ENCODE assay signal across 23 cellular contexts in genomic region chr5:168006473-168007130, GRCh38.
A peak's percentile ranks its signal among the peaks of the same experiment; 100 is the strongest.
DNase-seq lines count a peak whose midpoint lies in the region; ATAC-seq, FAIRE-seq and TF ChIP-seq lines count a peak whose summit lies in the region.
"Had no signal": no experiment of that assay in that cellular context is flagged by ENCODE, and none has a peak within 500 bp of the region (broad histone marks: within the 10 kb centered on the region; RNA-seq: fewer than 3 reads in every experiment).

No MANE protein-coding gene starts in this region.

- H3K27ac Mint-ChIP-seq in nephron = peak overlapping the region in 2 of 3 experiments; percentile 24 to 44
- H3K27ac Mint-ChIP-seq: activated T-cell treated with anti-CD3 and anti-CD28 coated beads, Interleukin-2, amount 50 U/mL, for 24 hours; T-helper 17 cell had no signal

- no peak overlapping the region for H3K4me3 Mint-ChIP-seq in nephron
- H3K4me3 Mint-ChIP-seq: activated T-cell treated with anti-CD3 and anti-CD28 coated beads, Interleukin-2, amount 50 U/mL, for 24 hours; T-helper 17 cell had no signal

- DNase-seq in AG10803 (ENCODE audit: low read depth) (peak; percentile 44), amniotic epithelial cell (ENCODE audit: low read depth) (peak; percentile 59), left cardiac atrium (no peak), D721Med (ENCODE audit: insufficient read length, low spot score) (no peak), NCI-H1436 (lab: John Stamatoyannopoulos, UW) (no peak), NCI-H446 treated with DMSO at 0.1 percent for 48 hours (lab: John Stamatoyannopoulos, UW) (no peak)
- DNase-seq: activated CD4-positive, alpha-beta T cell treated with anti-CD3 and anti-CD28 coated beads for 48 hours; activated gamma-delta T cell treated with Interleukin-2 at 50 U/mL for 16 hours; activated T-cell treated with anti-CD3 and anti-CD28 coated beads, Interleukin-2, amount 50 U/mL, for 24 hours; NCI-H1105 treated with DMSO at 0.1 percent for 48 hours; NCI-H2029; NCI-H748 treated with DMSO at 0.1 percent for 48 hours; stimulated activated CD4-positive, alpha-beta T cell treated with anti-CD3 and anti-CD28 coated beads, Interleukin-2, amount 100 ng/mL, for 24 hours; stomach; T-helper 17 cell had no signal

- H3K4me3 ChIP-seq in AG10803 (ENCODE audit: low read length) = no peak overlapping the region
- H3K4me3 ChIP-seq: lung, prostate gland, skin epidermis, stomach, tibial nerve had no signal

- H3K4me1 Mint-ChIP-seq in nephron = peaks cover 34% of the 10 kb centered on the region
- H3K4me1 Mint-ChIP-seq: T-helper 17 cell had no signal

- H3K9me3 Mint-ChIP-seq in nephron = no peaks in the 10 kb centered on the region
- H3K9me3 Mint-ChIP-seq: activated T-cell treated with anti-CD3 and anti-CD28 coated beads, Interleukin-2, amount 50 U/mL, for 24 hours had no signal

- H3K27me3 Mint-ChIP-seq in nephron (ENCODE audit: low read depth) = peaks cover 4% of the 10 kb centered on the region
- H3K27me3 Mint-ChIP-seq: activated T-cell treated with anti-CD3 and anti-CD28 coated beads, Interleukin-2, amount 50 U/mL, for 24 hours had no signal

- ATAC-seq in left cardiac atrium (peak; percentile 82 to 87), GM19455 (IDR thresholded peaks at IDR 0.05; ENCODE audit: unreplicated experiment) (no peak)
- ATAC-seq: SK-N-SH treated with all-trans-retinoic acid at 6 μM for 48 hours, T-helper 17 cell had no signal

- no peaks in the 10 kb centered on the region for H3K36me3 Mint-ChIP-seq in nephron (ENCODE audit: low read depth)

- TF ChIP-seq CTCF in AG10803 (conservative IDR thresholded peaks at IDR 0.05; ENCODE audit: low read length) (no peak), nephron (IDR thresholded peaks at IDR 0.05; ENCODE audit: unreplicated experiment in 3 of 3) (no peak), D721Med (IDR thresholded peaks at IDR 0.05; ENCODE audit: insufficient read depth, missing control alignments) (no peak)

- intact Hi-C loops in left cardiac atrium (cut with DNase I) = no loop called here

- no peak for FAIRE-seq in D721Med (lab: Jason Lieb, UNC)
- FAIRE-seq: H1 had no signal

Comparison
In these comparisons a context has a peak if more than half of its experiments do, and no peak if none do; other contexts are left out.
1. DNase-seq: peak in AG10803 (single experiment) and amniotic epithelial cell (single experiment); none in left cardiac atrium (single experiment), D721Med (single experiment), NCI-H1436 (single experiment) and NCI-H446 treated with DMSO at 0.1 percent for 48 hours (single experiment).